In the genomic region with DNA sequence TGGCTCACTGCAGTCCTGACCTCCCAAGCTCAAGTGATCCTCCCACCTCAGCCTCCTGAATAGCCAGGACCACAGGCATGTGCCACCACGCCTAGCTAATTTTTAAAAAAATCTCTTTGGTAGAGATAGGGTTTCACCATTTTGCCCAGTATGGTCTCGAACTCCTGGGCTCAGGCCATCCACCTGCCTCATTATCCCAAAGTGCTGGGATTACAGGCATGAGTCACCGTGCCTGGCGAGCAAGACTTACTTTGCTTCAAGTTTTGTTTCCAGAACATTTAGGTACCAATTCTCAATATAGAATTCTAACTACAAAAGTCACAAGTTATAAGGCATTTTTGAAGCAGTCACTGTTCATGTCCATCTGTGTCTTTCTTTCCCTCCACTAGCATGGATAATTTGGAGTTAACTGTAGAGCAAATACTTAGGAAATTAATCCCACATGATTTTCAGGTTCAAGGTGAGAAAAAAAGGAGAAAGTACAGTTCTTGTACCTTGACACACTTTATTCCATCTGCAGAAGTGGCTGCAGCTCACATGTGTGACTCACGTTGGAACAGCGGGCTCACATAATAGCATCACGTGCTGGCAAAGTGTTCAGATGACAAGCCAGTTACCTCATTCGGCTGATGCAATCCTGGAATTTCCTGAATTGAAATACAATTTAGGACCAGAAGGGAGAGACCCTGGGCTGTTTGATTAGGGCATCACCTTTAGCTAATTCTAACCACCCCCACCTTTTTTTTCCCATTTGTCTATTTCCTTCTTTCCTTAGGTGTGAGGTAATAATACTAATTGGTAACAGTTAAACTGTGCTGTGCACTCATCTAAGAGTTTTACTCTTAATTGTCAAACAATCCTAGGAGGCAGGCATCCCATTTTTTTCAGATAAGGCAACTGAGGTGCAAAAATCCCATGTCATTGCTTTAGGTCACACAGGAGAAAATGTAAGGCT, we compare ENCODE assay signal across 1 cellular context.
A peak's percentile ranks its signal among the peaks of the same experiment; 100 is the strongest.
TF ChIP-seq lines count a peak whose summit lies in the region.

No MANE protein-coding gene starts in this region.

TF ChIP-seq in K562, 482 proteins besides CTCF, POLR2A, EP300 and RAD21 (continued from another document and continues in another):
- TF ChIP-seq NKRF (IDR thresholded peaks at IDR 0.05; ENCODE audit: borderline replicate concordance) (no peak), RHOXF2B (CRISPR knock-in tag; conservative IDR thresholded peaks at IDR 0.05) (0 out of 2 replicates have a peak, but pooled peaks have one; percentile 14), MYC (IDR thresholded peaks at IDR 0.05; ENCODE audit: low read depth, low read length) (peak; percentile 94), MYC (CRISPR knock-in tag; IDR thresholded peaks at IDR 0.05; ENCODE audit: borderline replicate concordance, low read depth) (peak; percentile 69; the same call in 1 of the 2 replicates), ZNF124 (CRISPR knock-in tag; IDR thresholded peaks at IDR 0.05) (no peak), ZNF324 (CRISPR knock-in tag; IDR thresholded peaks at IDR 0.05) (0 out of 2 replicates have a peak, but pooled peaks have one; percentile 30), ZNF445 (CRISPR knock-in tag; IDR thresholded peaks at IDR 0.05; ENCODE audit: low read depth) (no peak), ZNF444 (CRISPR knock-in tag; IDR thresholded peaks at IDR 0.05) (no peak), SRSF7 (optimal IDR thresholded peaks at IDR 0.05; ENCODE audit: low read depth, low read length) (no peak), RBM17 (IDR thresholded peaks at IDR 0.05; ENCODE audit: borderline replicate concordance, low read depth, low read length) (no peak), ZNF57 (CRISPR knock-in tag; IDR thresholded peaks at IDR 0.05) (no peak), ZNF12 (CRISPR knock-in tag; IDR thresholded peaks at IDR 0.05) (no peak), ZBTB43 (CRISPR knock-in tag; IDR thresholded peaks at IDR 0.05) (no peak), ZNF408 (CRISPR knock-in tag; IDR thresholded peaks at IDR 0.05; ENCODE audit: low read depth) (no peak), TCF15 (CRISPR knock-in tag; IDR thresholded peaks at IDR 0.05) (0 out of 2 replicates have a peak, but pooled peaks have one; percentile 33), NELFE (IDR thresholded peaks at IDR 0.05; ENCODE audit: insufficient read depth, insufficient read length) (no peak), CAMTA2 (CRISPR knock-in tag; conservative IDR thresholded peaks at IDR 0.05) (no peak), CCNT2 (IDR thresholded peaks at IDR 0.05; ENCODE audit: borderline replicate concordance, extremely low read depth, insufficient read length, low read depth, low read length) (no peak), SIN3B (IDR thresholded peaks at IDR 0.05; ENCODE audit: low read depth) (no peak), PCBP1 (IDR thresholded peaks at IDR 0.05; ENCODE audit: low read depth, low read length, poor library complexity, severe bottlenecking) (no peak), GTF2E2 (tag; IDR thresholded peaks at IDR 0.05) (no peak), KDM5B (IDR thresholded peaks at IDR 0.05; ENCODE audit: insufficient replicate concordance, low read depth, low read length) (no peak), SREBF1 (IDR thresholded peaks at IDR 0.05; ENCODE audit: borderline replicate concordance, low read depth, low read length) (no peak), RBM39 (optimal IDR thresholded peaks at IDR 0.05; ENCODE audit: low read depth, low read length) (no peak), ZNF639 (CRISPR knock-in tag; conservative IDR thresholded peaks at IDR 0.05 in 1 of 2, IDR thresholded peaks at IDR 0.05 in 1 of 2) (peak in 1 of 2 experiments; percentile 48; a peak in 1 of 4 replicates), TCFL5 (CRISPR knock-in tag; conservative IDR thresholded peaks at IDR 0.05) (no peak; the same call in 1 of the 2 replicates), MED1 (CRISPR knock-in tag; IDR thresholded peaks at IDR 0.05; ENCODE audit: borderline replicate concordance) (no peak), CBX8 (IDR thresholded peaks at IDR 0.05; ENCODE audit: borderline replicate concordance, extremely low read depth, low read depth, low read length, poor library complexity, severe bottlenecking) (no peak), ELK1 (CRISPR knock-in tag; IDR thresholded peaks at IDR 0.05) (no peak), ELF4 (CRISPR knock-in tag; IDR thresholded peaks at IDR 0.05) (no peak), SIX5 (IDR thresholded peaks at IDR 0.05; ENCODE audit: borderline replicate concordance in 1 of 2, insufficient read depth in 1 of 2, low read depth in 1 of 2, low read length in 2 of 2) (no peak), ZNF740 (CRISPR knock-in tag; IDR thresholded peaks at IDR 0.05) (no peak), ZNF740 (tag; IDR thresholded peaks at IDR 0.05) (peak in 1 of 2 experiments; percentile 37; a peak in 2 of 4 replicates), GATAD2B (IDR thresholded peaks at IDR 0.05; ENCODE audit: borderline replicate concordance) (no peak), GATA2 (CRISPR knock-in tag; IDR thresholded peaks at IDR 0.05) (no peak), NRF1 (conservative IDR thresholded peaks at IDR 0.05 in 1 of 2, IDR thresholded peaks at IDR 0.05 in 1 of 2) (no peak; a peak in 1 of 4 replicates), SRSF9 (IDR thresholded peaks at IDR 0.05; ENCODE audit: borderline replicate concordance, low read depth, low read length) (no peak), THRAP3 (IDR thresholded peaks at IDR 0.05; ENCODE audit: borderline replicate concordance) (no peak), ZNF766 (CRISPR knock-in tag; conservative IDR thresholded peaks at IDR 0.05) (peak; percentile 57)
- TF ChIP-seq, protein P1, sequence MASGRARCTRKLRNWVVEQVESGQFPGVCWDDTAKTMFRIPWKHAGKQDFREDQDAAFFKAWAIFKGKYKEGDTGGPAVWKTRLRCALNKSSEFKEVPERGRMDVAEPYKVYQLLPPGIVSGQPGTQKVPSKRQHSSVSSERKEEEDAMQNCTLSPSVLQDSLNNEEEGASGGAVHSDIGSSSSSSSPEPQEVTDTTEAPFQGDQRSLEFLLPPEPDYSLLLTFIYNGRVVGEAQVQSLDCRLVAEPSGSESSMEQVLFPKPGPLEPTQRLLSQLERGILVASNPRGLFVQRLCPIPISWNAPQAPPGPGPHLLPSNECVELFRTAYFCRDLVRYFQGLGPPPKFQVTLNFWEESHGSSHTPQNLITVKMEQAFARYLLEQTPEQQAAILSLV (tag; IDR thresholded peaks at IDR 0.05) = peak; percentile 85
- TF ChIP-seq, protein P2, sequence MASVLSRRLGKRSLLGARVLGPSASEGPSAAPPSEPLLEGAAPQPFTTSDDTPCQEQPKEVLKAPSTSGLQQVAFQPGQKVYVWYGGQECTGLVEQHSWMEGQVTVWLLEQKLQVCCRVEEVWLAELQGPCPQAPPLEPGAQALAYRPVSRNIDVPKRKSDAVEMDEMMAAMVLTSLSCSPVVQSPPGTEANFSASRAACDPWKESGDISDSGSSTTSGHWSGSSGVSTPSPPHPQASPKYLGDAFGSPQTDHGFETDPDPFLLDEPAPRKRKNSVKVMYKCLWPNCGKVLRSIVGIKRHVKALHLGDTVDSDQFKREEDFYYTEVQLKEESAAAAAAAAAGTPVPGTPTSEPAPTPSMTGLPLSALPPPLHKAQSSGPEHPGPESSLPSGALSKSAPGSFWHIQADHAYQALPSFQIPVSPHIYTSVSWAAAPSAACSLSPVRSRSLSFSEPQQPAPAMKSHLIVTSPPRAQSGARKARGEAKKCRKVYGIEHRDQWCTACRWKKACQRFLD (CRISPR knock-in tag; IDR thresholded peaks at IDR 0.05) = peak; percentile 64; the same call in 1 of the 2 replicates
- TF ChIP-seq, protein P3, sequence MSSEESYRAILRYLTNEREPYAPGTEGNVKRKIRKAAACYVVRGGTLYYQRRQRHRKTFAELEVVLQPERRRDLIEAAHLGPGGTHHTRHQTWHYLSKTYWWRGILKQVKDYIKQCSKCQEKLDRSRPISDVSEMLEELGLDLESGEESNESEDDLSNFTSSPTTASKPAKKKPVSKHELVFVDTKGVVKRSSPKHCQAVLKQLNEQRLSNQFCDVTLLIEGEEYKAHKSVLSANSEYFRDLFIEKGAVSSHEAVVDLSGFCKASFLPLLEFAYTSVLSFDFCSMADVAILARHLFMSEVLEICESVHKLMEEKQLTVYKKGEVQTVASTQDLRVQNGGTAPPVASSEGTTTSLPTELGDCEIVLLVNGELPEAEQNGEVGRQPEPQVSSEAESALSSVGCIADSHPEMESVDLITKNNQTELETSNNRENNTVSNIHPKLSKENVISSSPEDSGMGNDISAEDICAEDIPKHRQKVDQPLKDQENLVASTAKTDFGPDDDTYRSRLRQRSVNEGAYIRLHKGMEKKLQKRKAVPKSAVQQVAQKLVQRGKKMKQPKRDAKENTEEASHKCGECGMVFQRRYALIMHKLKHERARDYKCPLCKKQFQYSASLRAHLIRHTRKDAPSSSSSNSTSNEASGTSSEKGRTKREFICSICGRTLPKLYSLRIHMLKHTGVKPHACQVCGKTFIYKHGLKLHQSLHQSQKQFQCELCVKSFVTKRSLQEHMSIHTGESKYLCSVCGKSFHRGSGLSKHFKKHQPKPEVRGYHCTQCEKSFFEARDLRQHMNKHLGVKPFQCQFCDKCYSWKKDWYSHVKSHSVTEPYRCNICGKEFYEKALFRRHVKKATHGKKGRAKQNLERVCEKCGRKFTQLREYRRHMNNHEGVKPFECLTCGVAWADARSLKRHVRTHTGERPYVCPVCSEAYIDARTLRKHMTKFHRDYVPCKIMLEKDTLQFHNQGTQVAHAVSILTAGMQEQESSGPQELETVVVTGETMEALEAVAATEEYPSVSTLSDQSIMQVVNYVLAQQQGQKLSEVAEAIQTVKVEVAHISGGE (CRISPR knock-in tag; IDR thresholded peaks at IDR 0.05) = no peak
